9 cellular contexts compared by ENCODE assay signal in genomic region chr10:77513783-77514331, GRCh38.
DNase-seq lines count a peak whose midpoint lies in the region; ATAC-seq, FAIRE-seq and TF ChIP-seq lines count a peak whose summit lies in the region.
"Had no signal": no experiment of that assay in that cellular context is flagged by ENCODE, and none has a peak within 500 bp of the region (broad histone marks: within the 10 kb centered on the region; RNA-seq: fewer than 3 reads in every experiment).

No MANE protein-coding gene starts in this region.

- H3K36me3 ChIP-seq in left ventricle myocardium inferior, result no peaks in the 10 kb centered on the region
- H3K36me3 ChIP-seq in CD8-positive, alpha-beta T cell (ENCODE audit: insufficient read depth, low read length), result no peaks in the 10 kb centered on the region

- peak; percentile 99 for FAIRE-seq in urothelium cell line (lab: Jason Lieb, UNC)
- FAIRE-seq: K562 had no signal

- DNase-seq in Right ventricle myocardium inferior (ENCODE audit: missing footprints) (no peak), left ventricle myocardium inferior (no peak), amniotic stem cell (lab: John Stamatoyannopoulos, UW) (peak; percentile 89), islet precursor cell (peak; percentile 98), urothelium cell line (ENCODE audit: low spot score) (peak; percentile 94)
- no peak for DNase-seq in CD8-positive, alpha-beta T cell
- DNase-seq in stimulated activated naive B cell treated with anti-CD40 and anti-IgM and Interleukin-4, amounts not matched to agents 10 μg/mL and 1 μg/mL and 100 μg/mL, for 72 hours, result no peak

- CTCF ChIA-PET in CD8-positive, alpha-beta T cell (lab: Charles Lee), result no interaction called here

- H3K9me3 ChIP-seq in left ventricle myocardium inferior (replicated peaks), result no peaks in the 10 kb centered on the region
- H3K9me3 ChIP-seq in CD8-positive, alpha-beta T cell (ENCODE audit: low read length), result no peaks in the 10 kb centered on the region

- peak; percentile 57 for ATAC-seq in Right ventricle myocardium inferior
- ATAC-seq in HG03354 (IDR thresholded peaks at IDR 0.05; ENCODE audit: poor library complexity, severe bottlenecking, unreplicated experiment), result no peak
- ATAC-seq in CD8-positive, alpha-beta T cell, result no peak
- no peak for ATAC-seq in stimulated activated naive B cell treated with anti-CD40 and anti-IgM and Interleukin-4, amounts not matched to agents 10 μg/mL and 1 μg/mL and 100 μg/mL, for 72 hours (replicated peaks)
- ATAC-seq: K562 had no signal

- no peak overlapping the region for H3K4me3 Mint-ChIP-seq in CD8-positive, alpha-beta T cell
- no peak overlapping the region for H3K4me3 Mint-ChIP-seq in stimulated activated naive B cell treated with anti-CD40 and anti-IgM and Interleukin-4, amounts not matched to agents 10 μg/mL and 1 μg/mL and 100 μg/mL, for 72 hours

- peaks cover 68% of the 10 kb centered on the region for H3K27me3 ChIP-seq in left ventricle myocardium inferior (ENCODE audit: low read depth)
- no peaks in the 10 kb centered on the region for H3K27me3 ChIP-seq in CD8-positive, alpha-beta T cell (ENCODE audit: insufficient read depth, low read length)

- no peaks in the 10 kb centered on the region for H3K4me1 ChIP-seq in left ventricle myocardium inferior
- H3K4me1 ChIP-seq in CD8-positive, alpha-beta T cell (ENCODE audit: insufficient read depth, low read length), result no peaks in the 10 kb centered on the region

- peaks cover 13% of the 10 kb centered on the region for H3K27me3 Mint-ChIP-seq in CD8-positive, alpha-beta T cell (ENCODE audit: low read depth)
- H3K27me3 Mint-ChIP-seq in stimulated activated naive B cell treated with anti-CD40 and anti-IgM and Interleukin-4, amounts not matched to agents 10 μg/mL and 1 μg/mL and 100 μg/mL, for 72 hours, result peaks cover 7 to 10% of the 10 kb centered on the region in 2 donors

- intact Hi-C loops in Right ventricle myocardium inferior (cut with DNase I) (no loop called here), left ventricle myocardium inferior (cut with micrococcal nuclease) (no loop called here)
- intact Hi-C loops in CD8-positive, alpha-beta T cell (cut with DNase I, micrococcal nuclease), result no loop called here

- no peaks in the 10 kb centered on the region for H3K9me3 Mint-ChIP-seq in CD8-positive, alpha-beta T cell
- no peaks in the 10 kb centered on the region for H3K9me3 Mint-ChIP-seq in stimulated activated naive B cell treated with anti-CD40 and anti-IgM and Interleukin-4, amounts not matched to agents 10 μg/mL and 1 μg/mL and 100 μg/mL, for 72 hours

- H3K4me3 ChIP-seq in left ventricle myocardium inferior, result no peak overlapping the region
- H3K4me3 ChIP-seq in CD8-positive, alpha-beta T cell (ENCODE audit: low read depth, low read length), result no peak overlapping the region
- H3K4me3 ChIP-seq: K562 had no signal

- TF ChIP-seq CTCF in left ventricle myocardium inferior (IDR thresholded peaks at IDR 0.05; ENCODE audit: borderline replicate concordance), result no peak
- no peak for TF ChIP-seq CTCF in CD8-positive, alpha-beta T cell (IDR thresholded peaks at IDR 0.05)

- H3K4me1 Mint-ChIP-seq in CD8-positive, alpha-beta T cell (ENCODE audit: low read depth), result no peaks in the 10 kb centered on the region
- H3K4me1 Mint-ChIP-seq in stimulated activated naive B cell treated with anti-CD40 and anti-IgM and Interleukin-4, amounts not matched to agents 10 μg/mL and 1 μg/mL and 100 μg/mL, for 72 hours, result no peaks in the 10 kb centered on the region

- no peak overlapping the region for H3K27ac Mint-ChIP-seq in CD8-positive, alpha-beta T cell
- no peak overlapping the region for H3K27ac Mint-ChIP-seq in stimulated activated naive B cell treated with anti-CD40 and anti-IgM and Interleukin-4, amounts not matched to agents 10 μg/mL and 1 μg/mL and 100 μg/mL, for 72 hours

- no peaks in the 10 kb centered on the region for H3K36me3 Mint-ChIP-seq in CD8-positive, alpha-beta T cell
- no peaks in the 10 kb centered on the region for H3K36me3 Mint-ChIP-seq in stimulated activated naive B cell treated with anti-CD40 and anti-IgM and Interleukin-4, amounts not matched to agents 10 μg/mL and 1 μg/mL and 100 μg/mL, for 72 hours

- H3K27ac ChIP-seq in left ventricle myocardium inferior (replicated peaks), result no peak overlapping the region
- H3K27ac ChIP-seq in CD8-positive, alpha-beta T cell (ENCODE audit: low read depth, low read length), result no peak overlapping the region

- POLR2A ChIA-PET in CD8-positive, alpha-beta T cell (lab: Charles Lee), result no interaction called here

Comparison
In these comparisons a context has a peak if more than half of its experiments do, and no peak if none do; other contexts are left out.
1. DNase-seq: peak in amniotic stem cell (single experiment), islet precursor cell (single experiment) and urothelium cell line (single experiment); none in Right ventricle myocardium inferior (single experiment), left ventricle myocardium inferior (single experiment), CD8-positive, alpha-beta T cell (0 of 7) and stimulated activated naive B cell treated with anti-CD40 and anti-IgM and Interleukin-4, amounts not matched to agents 10 μg/mL and 1 μg/mL and 100 μg/mL, for 72 hours (single experiment).